ENCODE assay signal across 1 cellular context in the genomic region with DNA sequence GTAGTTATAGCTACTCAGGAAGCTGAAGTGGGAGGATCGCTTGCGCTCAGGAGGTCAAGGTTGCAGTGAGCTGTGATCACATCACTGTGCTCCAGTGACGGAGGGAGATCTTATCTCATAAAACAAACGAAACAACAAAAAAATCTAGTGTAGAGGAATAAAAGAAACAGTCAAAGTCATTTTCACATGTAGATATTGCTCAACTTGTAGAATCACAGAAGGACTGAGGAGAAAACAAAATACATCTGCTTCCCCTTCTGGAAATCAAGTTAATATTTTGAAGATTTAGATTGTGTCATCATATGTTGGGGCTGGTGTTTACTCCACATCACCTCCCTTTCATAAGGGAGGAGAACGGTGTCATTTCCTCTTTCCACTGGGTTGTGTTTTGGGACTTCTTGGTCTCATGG.
TF ChIP-seq lines count a peak whose summit lies in the region.

No MANE protein-coding gene starts in this region.

TF ChIP-seq in HepG2, 621 proteins besides CTCF, POLR2A, EP300 and RAD21 (continued from another document):
- peak; percentile 45; the same call in 1 of the 2 replicates for TF ChIP-seq RXRB (CRISPR knock-in tag; IDR thresholded peaks at IDR 0.05; ENCODE audit: borderline replicate concordance)
- 0 out of 2 replicates have a peak, but pooled peaks have one; percentile 47 for TF ChIP-seq NCOA2 (CRISPR knock-in tag; IDR thresholded peaks at IDR 0.05)
- TF ChIP-seq, protein P1, sequence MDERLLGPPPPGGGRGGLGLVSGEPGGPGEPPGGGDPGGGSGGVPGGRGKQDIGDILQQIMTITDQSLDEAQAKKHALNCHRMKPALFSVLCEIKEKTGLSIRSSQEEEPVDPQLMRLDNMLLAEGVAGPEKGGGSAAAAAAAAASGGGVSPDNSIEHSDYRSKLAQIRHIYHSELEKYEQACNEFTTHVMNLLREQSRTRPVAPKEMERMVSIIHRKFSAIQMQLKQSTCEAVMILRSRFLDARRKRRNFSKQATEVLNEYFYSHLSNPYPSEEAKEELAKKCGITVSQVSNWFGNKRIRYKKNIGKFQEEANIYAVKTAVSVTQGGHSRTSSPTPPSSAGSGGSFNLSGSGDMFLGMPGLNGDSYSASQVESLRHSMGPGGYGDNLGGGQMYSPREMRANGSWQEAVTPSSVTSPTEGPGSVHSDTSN (CRISPR knock-in tag; IDR thresholded peaks at IDR 0.05): no peak
- TF ChIP-seq SAP130 (CRISPR knock-in tag; IDR thresholded peaks at IDR 0.05; ENCODE audit: low read depth): peak; percentile 49
- TF ChIP-seq ZBTB21 (CRISPR knock-in tag; IDR thresholded peaks at IDR 0.05): peak; percentile 77
- TF ChIP-seq SIN3A (IDR thresholded peaks at IDR 0.05; ENCODE audit: borderline replicate concordance, low read depth, low read length): no peak
- TF ChIP-seq KAT8 (CRISPR knock-in tag; IDR thresholded peaks at IDR 0.05): peak; percentile 49
- peak; percentile 67; the same call in 1 of the 2 replicates for TF ChIP-seq SOX5 (CRISPR knock-in tag; IDR thresholded peaks at IDR 0.05; ENCODE audit: borderline replicate concordance)
- TF ChIP-seq RXRA (CRISPR knock-in tag; IDR thresholded peaks at IDR 0.05): peak; percentile 35; the same call in 1 of the 2 replicates
- TF ChIP-seq SOX13 (IDR thresholded peaks at IDR 0.05): no peak
- TF ChIP-seq SOX13 (CRISPR knock-in tag; conservative IDR thresholded peaks at IDR 0.05 in 1 of 2, IDR thresholded peaks at IDR 0.05 in 1 of 2): peak in 1 of 2 experiments; percentile 77; a peak in 2 of 4 replicates
- no peak for TF ChIP-seq ZSCAN20 (CRISPR knock-in tag; IDR thresholded peaks at IDR 0.05; ENCODE audit: borderline replicate concordance)
- TF ChIP-seq ETV5 (CRISPR knock-in tag; IDR thresholded peaks at IDR 0.05; ENCODE audit: borderline replicate concordance): 0 out of 2 replicates have a peak, but pooled peaks have one; percentile 34
TF ChIP-seq in HepG2: peak in this region for 37.
